ENCODE assay signal across 17 cellular contexts in the genomic region with DNA sequence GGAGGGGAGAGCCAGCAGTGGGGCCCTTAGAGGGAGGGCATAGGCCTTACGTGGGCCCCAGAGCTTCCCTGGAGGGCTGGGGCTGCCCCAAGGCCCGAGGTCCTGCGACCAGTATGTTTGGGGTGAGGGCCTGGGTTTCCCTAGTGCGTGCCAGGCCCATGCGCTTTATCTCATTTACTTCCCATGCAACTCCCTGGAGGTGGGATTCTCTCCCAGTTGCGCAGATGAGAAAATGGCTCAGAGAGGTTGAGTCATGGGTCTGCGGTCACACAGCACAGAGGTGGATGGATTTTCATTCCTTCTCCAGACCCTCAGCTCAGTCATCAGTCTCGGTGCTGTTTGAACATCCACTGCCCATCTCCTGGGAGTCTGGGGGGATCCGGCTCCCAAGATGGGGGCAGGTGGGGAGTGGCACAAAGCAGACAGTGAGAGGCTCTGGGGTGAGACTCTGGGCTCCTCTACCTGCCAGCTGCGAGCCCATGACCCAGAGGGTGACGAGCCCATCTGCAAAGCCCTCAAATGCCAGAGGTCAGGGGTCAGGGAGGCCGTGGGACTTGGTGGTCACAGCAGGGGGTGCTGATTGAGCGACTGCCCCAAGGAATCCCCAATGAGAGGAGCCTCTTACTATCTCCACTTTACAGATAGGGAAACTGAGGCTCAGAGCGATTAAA.
"Had no signal": no experiment of that assay in that cellular context is flagged by ENCODE, and none has a peak within 500 bp of the region (broad histone marks: within the 10 kb centered on the region; RNA-seq: fewer than 3 reads in every experiment).

No MANE protein-coding gene starts in this region.

- ATAC-seq: activated CD8-positive, alpha-beta T cell treated with anti-CD3 and anti-CD28 coated beads, Interleukin-2, amount 10 ng/mL, durations not matched to agents 7 days and 5 days; effector memory CD8-positive, alpha-beta T cell; lower lobe of right lung; pancreas; stimulated activated naive B cell treated with anti-CD40 and anti-IgM and Interleukin-4, amounts not matched to agents 10 μg/mL and 1 μg/mL and 100 μg/mL, for 72 hours; T-helper 17 cell had no signal

- H3K27ac ChIP-seq: lower lobe of right lung, pancreas, tibial nerve, vagina had no signal

- H3K27ac Mint-ChIP-seq: activated CD4-positive, alpha-beta T cell treated with anti-CD3 and anti-CD28 coated beads, Interleukin-2, amount 10 ng/mL, durations not matched to agents 24 days and 14 days; activated CD8-positive, alpha-beta T cell treated with anti-CD3 and anti-CD28 coated beads, Interleukin-2, amount 10 ng/mL, durations not matched to agents 7 days and 5 days; dendritic cell treated with granulocyte-macrophage colony-stimulating factor and Interleukin-4, amounts not matched to agents 40 ng/mL and 50 ng/mL, for 4 days; effector memory CD8-positive, alpha-beta T cell; mesothelial cell of epicardium; stimulated activated naive B cell treated with anti-CD40 and anti-IgM and Interleukin-4, amounts not matched to agents 10 μg/mL and 1 μg/mL and 100 μg/mL, for 72 hours; T-helper 17 cell had no signal

- H3K4me1 ChIP-seq: lower lobe of right lung, pancreas, tibial nerve, vagina had no signal

- DNase-seq: activated CD4-positive, alpha-beta T cell treated with anti-CD3 and anti-CD28 coated beads, Interleukin-2, amount 10 ng/mL, durations not matched to agents 24 days and 14 days; activated CD8-positive, alpha-beta memory T cell treated with anti-CD3 and anti-CD28 coated beads, Interleukin-2, amount 50 U/mL, for 4 hours; activated CD8-positive, alpha-beta T cell treated with anti-CD3 and anti-CD28 coated beads, Interleukin-2, amount 10 ng/mL, durations not matched to agents 7 days and 5 days; activated gamma-delta T cell treated with Interleukin-2 at 50 U/mL for 16 hours; activated T-cell treated with anti-CD3 and anti-CD28 coated beads, Interleukin-2, amount 50 U/mL, for 48 hours; anterior cingulate cortex; effector memory CD8-positive, alpha-beta T cell; foreskin melanocyte; lower lobe of right lung; stimulated activated naive B cell treated with anti-CD40 and anti-IgM and Interleukin-4, amounts not matched to agents 10 μg/mL and 1 μg/mL and 100 μg/mL, for 72 hours; T-helper 17 cell had no signal

- H3K9me3 ChIP-seq: lower lobe of right lung, pancreas, tibial nerve, vagina had no signal

- H3K4me3 ChIP-seq: lower lobe of right lung, pancreas, tibial nerve, vagina had no signal

- H3K36me3 ChIP-seq: pancreas had no signal

- H3K9me3 Mint-ChIP-seq: activated CD4-positive, alpha-beta T cell treated with anti-CD3 and anti-CD28 coated beads, Interleukin-2, amount 10 ng/mL, durations not matched to agents 24 days and 14 days; dendritic cell treated with granulocyte-macrophage colony-stimulating factor and Interleukin-4, amounts not matched to agents 40 ng/mL and 50 ng/mL, for 4 days; effector memory CD8-positive, alpha-beta T cell; mesothelial cell of epicardium; neural crest cell; stimulated activated naive B cell treated with anti-CD40 and anti-IgM and Interleukin-4, amounts not matched to agents 10 μg/mL and 1 μg/mL and 100 μg/mL, for 72 hours had no signal

- H3K4me1 Mint-ChIP-seq: activated CD4-positive, alpha-beta T cell treated with anti-CD3 and anti-CD28 coated beads, Interleukin-2, amount 10 ng/mL, durations not matched to agents 24 days and 14 days; stimulated activated naive B cell treated with anti-CD40 and anti-IgM and Interleukin-4, amounts not matched to agents 10 μg/mL and 1 μg/mL and 100 μg/mL, for 72 hours had no signal

- H3K27me3 Mint-ChIP-seq: activated CD4-positive, alpha-beta T cell treated with anti-CD3 and anti-CD28 coated beads, Interleukin-2, amount 10 ng/mL, durations not matched to agents 24 days and 14 days; effector memory CD8-positive, alpha-beta T cell; stimulated activated naive B cell treated with anti-CD40 and anti-IgM and Interleukin-4, amounts not matched to agents 10 μg/mL and 1 μg/mL and 100 μg/mL, for 72 hours; T-helper 17 cell had no signal

- H3K36me3 Mint-ChIP-seq: mesothelial cell of epicardium had no signal

- H3K4me3 Mint-ChIP-seq: activated CD4-positive, alpha-beta T cell treated with anti-CD3 and anti-CD28 coated beads, Interleukin-2, amount 10 ng/mL, durations not matched to agents 24 days and 14 days; activated CD8-positive, alpha-beta T cell treated with anti-CD3 and anti-CD28 coated beads, Interleukin-2, amount 10 ng/mL, durations not matched to agents 7 days and 5 days; dendritic cell treated with granulocyte-macrophage colony-stimulating factor and Interleukin-4, amounts not matched to agents 40 ng/mL and 50 ng/mL, for 4 days; effector memory CD8-positive, alpha-beta T cell; mesothelial cell of epicardium; neural crest cell; stimulated activated naive B cell treated with anti-CD40 and anti-IgM and Interleukin-4, amounts not matched to agents 10 μg/mL and 1 μg/mL and 100 μg/mL, for 72 hours; T-helper 17 cell had no signal

- H3K27me3 ChIP-seq: pancreas, tibial nerve, vagina had no signal
